In the genomic region with DNA sequence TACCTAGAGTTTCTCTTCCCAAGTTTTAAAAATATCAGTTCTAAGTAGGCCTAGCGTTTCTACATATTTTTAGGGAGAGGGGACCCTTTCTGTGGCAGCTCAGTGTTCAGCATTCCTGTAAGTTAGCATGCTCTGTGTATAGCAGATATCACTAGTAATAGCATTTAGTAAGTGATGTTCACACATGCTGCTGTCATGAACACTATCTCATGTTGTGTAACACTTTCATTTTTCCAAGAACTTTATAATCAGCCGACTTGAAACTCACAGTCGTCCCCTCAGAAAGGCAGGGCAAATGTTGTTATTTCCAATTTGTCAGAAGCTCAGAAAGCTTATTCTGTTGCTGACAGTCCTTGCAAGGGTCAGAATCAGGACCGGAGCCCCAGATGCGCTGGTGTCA, we compare ENCODE assay signal across 17 cellular contexts.
DNase-seq lines count a peak whose midpoint lies in the region; ATAC-seq and TF ChIP-seq lines count a peak whose summit lies in the region.
"Had no signal": no experiment of that assay in that cellular context is flagged by ENCODE, and none has a peak within 500 bp of the region (broad histone marks: within the 10 kb centered on the region; RNA-seq: fewer than 3 reads in every experiment).

No MANE protein-coding gene starts in this region.

- H3K36me3 Mint-ChIP-seq in brain, result peaks cover 65% of the 10 kb centered on the region

- peaks cover 29% of the 10 kb centered on the region for H3K4me1 Mint-ChIP-seq in brain

- H3K4me1 ChIP-seq in DOHH2 (ENCODE audit: control insufficient read depth, low read length) (peaks cover 26% of the 10 kb centered on the region), heart right ventricle (peaks cover 0 to 23% (median 3%) of the 10 kb centered on the region in 9 donors), gastrocnemius medialis (peaks cover 12 to 26% of the 10 kb centered on the region in 2 donors), suprapubic skin (no peaks in the 10 kb centered on the region)
- H3K4me1 ChIP-seq: neural progenitor cell had no signal

- no peak overlapping the region for H3K4me3 Mint-ChIP-seq in brain
- H3K4me3 Mint-ChIP-seq: neural progenitor cell had no signal

- no peaks in the 10 kb centered on the region for H3K9me3 ChIP-seq in DOHH2 (ENCODE audit: control insufficient read depth, insufficient read depth, low read length)
- no peaks in the 10 kb centered on the region for H3K9me3 ChIP-seq in heart right ventricle
- no peaks in the 10 kb centered on the region for H3K9me3 ChIP-seq in gastrocnemius medialis
- no peaks in the 10 kb centered on the region for H3K9me3 ChIP-seq in suprapubic skin

- DNase-seq in heart right ventricle (no peak), gastrocnemius medialis (no peak), activated T-cell treated with anti-CD3 and anti-CD28 coated beads for 4 hours (no peak), ureter (ENCODE audit: low spot score) (no peak), suprapubic skin (ENCODE audit: low spot score in 2 of 2) (no peak), amniotic stem cell (lab: John Stamatoyannopoulos, UW) (no peak)
- DNase-seq: activated gamma-delta T cell treated with Interleukin-2 at 50 U/mL for 16 hours; H7; KG1; NCI-H1417 treated with DMSO at 0.1 percent for 48 hours; NCI-H446; stimulated activated naive CD8-positive, alpha-beta T cell treated with anti-CD3 and anti-CD28 coated beads, Interleukin-15, Interleukin-2, amounts not matched to agents 100 U/mL and 50 U/mL, for 24 hours had no signal

- no peak for TF ChIP-seq EP300 in suprapubic skin (IDR thresholded peaks at IDR 0.05)

- H3K79me2 ChIP-seq in DOHH2 (ENCODE audit: control insufficient read depth, low read length), result no peaks in the 10 kb centered on the region

- TF ChIP-seq POLR2A in gastrocnemius medialis (IDR thresholded peaks at IDR 0.05) (no peak), suprapubic skin (IDR thresholded peaks at IDR 0.05) (no peak)

- H3K9me2 ChIP-seq in DOHH2 (replicated peaks; ENCODE audit: control insufficient read depth, low read length), result no peaks in the 10 kb centered on the region

- H3K27me3 Mint-ChIP-seq in brain, result no peaks in the 10 kb centered on the region

- in situ Hi-C loops in gastrocnemius medialis (cut with MboI; ENCODE audit: low sequenced_read_pairs in 4 of 4), result no loop called here

- ATAC-seq in heart right ventricle (peak in 6 of 8 donors; percentile 34 to 58 (median 50)), gastrocnemius medialis (no peak)
- ATAC-seq: stimulated activated naive CD8-positive, alpha-beta T cell treated with anti-CD3 and anti-CD28 coated beads, Interleukin-15, Interleukin-2, amounts not matched to agents 100 U/mL and 50 U/mL, for 24 hours had no signal

- no peak for TF ChIP-seq CTCF in DOHH2 (IDR thresholded peaks at IDR 0.05; ENCODE audit: low read depth, low read length, poor library complexity, severe bottlenecking)
- TF ChIP-seq CTCF in brain (conservative IDR thresholded peaks at IDR 0.05), result no peak
- TF ChIP-seq CTCF in heart right ventricle (IDR thresholded peaks at IDR 0.05), result no peak
- no peak for TF ChIP-seq CTCF in gastrocnemius medialis (IDR thresholded peaks at IDR 0.05 in 4 of 5, conservative IDR thresholded peaks at IDR 0.05 in 1 of 5)
- no peak for TF ChIP-seq CTCF in suprapubic skin (IDR thresholded peaks at IDR 0.05)

- H3K27me3 ChIP-seq in DOHH2 (ENCODE audit: control insufficient read depth, low read length) (no peaks in the 10 kb centered on the region), heart right ventricle (no peaks in the 10 kb centered on the region), gastrocnemius medialis (no peaks in the 10 kb centered on the region), suprapubic skin (no peaks in the 10 kb centered on the region)
- H3K27me3 ChIP-seq: cardiac muscle cell, neural progenitor cell had no signal

- intact Hi-C loops in heart right ventricle (cut with DNase I) (no loop called here), gastrocnemius medialis (cut with DNase I; ENCODE audit: low total_unique reads) (no loop called here)

- no peaks in the 10 kb centered on the region for H4K20me1 ChIP-seq in DOHH2 (ENCODE audit: control insufficient read depth, insufficient read depth, low read depth, low read length)

- H3F3A ChIP-seq in DOHH2 (ENCODE audit: control insufficient read depth, insufficient read depth), result no peaks in the 10 kb centered on the region

- H3K9me3 Mint-ChIP-seq in brain, result no peaks in the 10 kb centered on the region
- H3K9me3 Mint-ChIP-seq: neural progenitor cell had no signal

- H3K27ac Mint-ChIP-seq in brain, result peak overlapping the region in 4 of 5 experiments; percentile 6 to 93 (median 72)

- H3K36me3 ChIP-seq in DOHH2 (ENCODE audit: control insufficient read depth, low read length), result peaks cover 45% of the 10 kb centered on the region
- peaks cover 0 to 57% (median 10%) of the 10 kb centered on the region in 9 donors for H3K36me3 ChIP-seq in heart right ventricle
- peaks cover 0 to 17% of the 10 kb centered on the region in 2 donors for H3K36me3 ChIP-seq in gastrocnemius medialis
- peaks cover 9% of the 10 kb centered on the region for H3K36me3 ChIP-seq in suprapubic skin

- 41 to 60% methylated on average over 5 of the region's 5 CpGs for WGBS in heart right ventricle, 2 donors
- WGBS in suprapubic skin, result 93% methylated on average over 5 of the region's 5 CpGs

- peak overlapping the region; percentile 50 for H3K4me2 ChIP-seq in DOHH2 (ENCODE audit: low read length)
- H3K4me2 ChIP-seq: neural progenitor cell had no signal

- H3K27ac ChIP-seq in DOHH2 (ENCODE audit: low read depth, low read length) (no peak overlapping the region), heart right ventricle (peak overlapping the region in 4 of 10 donors; percentile 16 to 74 (median 32)), gastrocnemius medialis (peak overlapping the region; percentile 34 to 76 (median 56)), suprapubic skin (no peak overlapping the region)
- H3K27ac ChIP-seq: cardiac muscle cell, neural progenitor cell had no signal

- H3K4me3 ChIP-seq in DOHH2 (ENCODE audit: low read length) (peak overlapping the region; percentile 46; the same call in 1 of the 2 replicates), heart right ventricle (peak overlapping the region in 4 of 10 donors; percentile 1 to 22 (median 9)), gastrocnemius medialis (no peak overlapping the region), suprapubic skin (no peak overlapping the region)
- H3K4me3 ChIP-seq: cardiac muscle cell, neural progenitor cell, skin epidermis had no signal

Comparison
In these comparisons a context has a peak if more than half of its experiments do, and no peak if none do; other contexts are left out.
1. H3K27ac ChIP-seq: peak in gastrocnemius medialis (4 of 4); none in DOHH2 (single experiment) and suprapubic skin (single experiment).
2. ATAC-seq: peak in heart right ventricle (6 of 8); none in gastrocnemius medialis (0 of 2).